ENCODE assay signal across 25 cellular contexts in genomic region chr5:169906745-169907649, GRCh38.
DNase-seq lines count a peak whose midpoint lies in the region; ATAC-seq and TF ChIP-seq lines count a peak whose summit lies in the region.
"Had no signal": no experiment of that assay in that cellular context is flagged by ENCODE, and none has a peak within 500 bp of the region (broad histone marks: within the 10 kb centered on the region; RNA-seq: fewer than 3 reads in every experiment).

No MANE protein-coding gene starts in this region.

- H3K27ac ChIP-seq in fibroblast of lung (ENCODE audit: insufficient read depth, low read length), result no peak overlapping the region
- H3K27ac ChIP-seq: C4-2B, colonic mucosa, gastroesophageal sphincter, Peyer's patch, stomach had no signal

- no peak overlapping the region for H3K4me3 Mint-ChIP-seq in activated naive CD4-positive, alpha-beta T cell treated with anti-CD3 and anti-CD28 coated beads for 36 hours
- H3K4me3 Mint-ChIP-seq: activated CD8-positive, alpha-beta T cell treated with anti-CD3 and anti-CD28 coated beads for 36 hours; activated T-cell treated with anti-CD3 and anti-CD28 coated beads, Interleukin-2, amount 50 U/mL, for 24 hours; type B pancreatic cell had no signal

- TF ChIP-seq CTCF in AG09319 (IDR thresholded peaks at IDR 0.05; ENCODE audit: low read depth, low read length) (no peak), fibroblast of lung (conservative IDR thresholded peaks at IDR 0.05 in 1 of 2, IDR thresholded peaks at IDR 0.05 in 1 of 2; ENCODE audit: low read depth in 1 of 2, low read length in 2 of 2) (no peak)

- no peak overlapping the region for H2AFZ ChIP-seq in fibroblast of lung (ENCODE audit: low read length)

- H3K4me3 ChIP-seq in fibroblast of lung (replicated peaks in 1 of 4; ENCODE audit: control extremely low read depth in 1 of 4, insufficient read depth in 1 of 4, low read depth in 3 of 4, low read length in 4 of 4), result no peak overlapping the region
- H3K4me3 ChIP-seq: colonic mucosa, gastroesophageal sphincter, Peyer's patch, skin epidermis, stomach had no signal

- intact Hi-C loops in activated naive CD4-positive, alpha-beta T cell treated with anti-CD3 and anti-CD28 coated beads for 36 hours (cut with micrococcal nuclease), result no loop called here

- no peak for ATAC-seq in HG02588 (IDR thresholded peaks at IDR 0.05; ENCODE audit: unreplicated experiment)
- ATAC-seq: activated CD8-positive, alpha-beta T cell treated with anti-CD3 and anti-CD28 coated beads for 36 hours; gastroesophageal sphincter; HCT116; left colon; SK-N-SH treated with all-trans-retinoic acid at 6 μM for 48 hours had no signal

- H3K27ac Mint-ChIP-seq in activated naive CD4-positive, alpha-beta T cell treated with anti-CD3 and anti-CD28 coated beads for 36 hours, result no peak overlapping the region
- H3K27ac Mint-ChIP-seq: activated CD8-positive, alpha-beta T cell treated with anti-CD3 and anti-CD28 coated beads for 36 hours; activated T-cell treated with anti-CD3 and anti-CD28 coated beads, Interleukin-2, amount 50 U/mL, for 24 hours; progenitor cell of endocrine pancreas; type B pancreatic cell had no signal

- no peaks in the 10 kb centered on the region for H3K27me3 Mint-ChIP-seq in activated naive CD4-positive, alpha-beta T cell treated with anti-CD3 and anti-CD28 coated beads for 36 hours (ENCODE audit: low read depth)
- H3K27me3 Mint-ChIP-seq: activated CD8-positive, alpha-beta T cell treated with anti-CD3 and anti-CD28 coated beads for 36 hours; activated T-cell treated with anti-CD3 and anti-CD28 coated beads, Interleukin-2, amount 50 U/mL, for 24 hours had no signal

- peaks cover 5% of the 10 kb centered on the region for H3K36me3 Mint-ChIP-seq in activated naive CD4-positive, alpha-beta T cell treated with anti-CD3 and anti-CD28 coated beads for 36 hours (ENCODE audit: low read depth)
- H3K36me3 Mint-ChIP-seq: type B pancreatic cell had no signal

- no peak overlapping the region for H3K9ac ChIP-seq in fibroblast of lung (ENCODE audit: insufficient read depth, low read length)

- no peaks in the 10 kb centered on the region for H3K9me3 ChIP-seq in fibroblast of lung (ENCODE audit: control insufficient read depth, insufficient read depth, low read depth, low read length)
- H3K9me3 ChIP-seq: colonic mucosa, gastroesophageal sphincter, Peyer's patch, stomach had no signal

- DNase-seq in AG09319 (ENCODE audit: extremely low read depth, low read depth), result peak; percentile 15
- DNase-seq in COR-L47 (lab: John Stamatoyannopoulos, UW), result peak; percentile 76
- DNase-seq in NCI-H69 (lab: John Stamatoyannopoulos, UW), result peak; percentile 97
- peak in 1 of 2 donors; percentile 36 for DNase-seq in fibroblast of lung (ENCODE audit: low read depth in 2 of 2)
- DNase-seq in activated naive CD4-positive, alpha-beta T cell treated with anti-CD3 and anti-CD28 coated beads for 36 hours, result no peak
- DNase-seq in T-helper 9 cell, result no peak
- DNase-seq: activated CD8-positive, alpha-beta T cell treated with anti-CD3 and anti-CD28 coated beads for 36 hours; activated naive CD4-positive, alpha-beta T cell treated with anti-CD3 and anti-CD28 coated beads, Interleukin-2, amount 50 U/mL, for 16 hours; activated T-cell treated with anti-CD3 and anti-CD28 coated beads, Interleukin-2, amount 50 U/mL, for 24 hours; colonic mucosa; left colon; midbrain; MM.1S; NCI-H2029 treated with DMSO at 0.1 percent for 48 hours; NCI-H526 treated with DMSO at 0.1 percent for 48 hours; Peyer's patch; stomach had no signal

- H4K20me1 ChIP-seq in fibroblast of lung (ENCODE audit: control insufficient read depth, extremely low read depth, insufficient read depth, low read length), result no peaks in the 10 kb centered on the region

- H3K9me3 Mint-ChIP-seq in activated naive CD4-positive, alpha-beta T cell treated with anti-CD3 and anti-CD28 coated beads for 36 hours, result no peaks in the 10 kb centered on the region
- H3K9me3 Mint-ChIP-seq: activated CD8-positive, alpha-beta T cell treated with anti-CD3 and anti-CD28 coated beads for 36 hours; activated T-cell treated with anti-CD3 and anti-CD28 coated beads, Interleukin-2, amount 50 U/mL, for 24 hours; type B pancreatic cell had no signal

- no peaks in the 10 kb centered on the region for H3K27me3 ChIP-seq in fibroblast of lung (ENCODE audit: control insufficient read depth, insufficient read depth, low read length)
- H3K27me3 ChIP-seq: colonic mucosa, gastroesophageal sphincter, Peyer's patch, stomach had no signal

- CTCF ChIA-PET in activated naive CD4-positive, alpha-beta T cell treated with anti-CD3 and anti-CD28 coated beads for 36 hours (lab: Charles Lee), result no interaction called here

- no peaks in the 10 kb centered on the region for H3K4me1 ChIP-seq in fibroblast of lung (ENCODE audit: control insufficient read depth, extremely low read depth, insufficient read depth, low read length)
- H3K4me1 ChIP-seq: colonic mucosa, gastroesophageal sphincter, Peyer's patch, stomach had no signal

- peaks cover under 1% of the 10 kb centered on the region for H3K4me1 Mint-ChIP-seq in activated naive CD4-positive, alpha-beta T cell treated with anti-CD3 and anti-CD28 coated beads for 36 hours (ENCODE audit: low read depth)

- H3K79me2 ChIP-seq in fibroblast of lung (ENCODE audit: control insufficient read depth, insufficient read depth, low read length), result no peaks in the 10 kb centered on the region

- H3K36me3 ChIP-seq in fibroblast of lung (ENCODE audit: control insufficient read depth, insufficient read depth, low read length), result no peaks in the 10 kb centered on the region
- H3K36me3 ChIP-seq: colonic mucosa, gastroesophageal sphincter, Peyer's patch, stomach had no signal

- peak overlapping the region; percentile 23 for H3K4me2 ChIP-seq in fibroblast of lung (ENCODE audit: extremely low read depth, insufficient read depth, low read length)

Comparison
In these comparisons a context has a peak if more than half of its experiments do, and no peak if none do; other contexts are left out.
1. DNase-seq: peak in AG09319 (single experiment), COR-L47 (single experiment) and NCI-H69 (single experiment); none in activated naive CD4-positive, alpha-beta T cell treated with anti-CD3 and anti-CD28 coated beads for 36 hours (single experiment) and T-helper 9 cell (single experiment).